ENCODE assay signal across 15 cellular contexts in the genomic region with DNA sequence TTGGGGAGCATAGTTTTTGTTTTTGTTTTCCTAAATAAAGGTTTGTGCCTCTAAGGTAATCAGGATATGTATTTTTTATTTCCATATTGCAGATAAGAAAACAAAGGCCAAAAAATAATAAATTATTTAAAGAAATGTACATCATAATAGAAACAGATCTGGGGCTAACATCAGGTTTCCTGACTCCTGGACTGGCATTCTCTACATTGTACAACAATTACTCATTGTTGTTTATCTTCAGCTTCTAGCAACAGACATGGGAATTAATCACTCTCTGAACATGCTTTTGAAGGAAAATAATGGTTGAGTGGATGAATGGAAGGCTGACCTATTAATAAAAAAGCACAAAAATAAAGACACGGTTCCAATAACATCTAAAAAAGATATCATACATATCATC.
DNase-seq lines count a peak whose midpoint lies in the region; ATAC-seq and TF ChIP-seq lines count a peak whose summit lies in the region.
"Had no signal": no experiment of that assay in that cellular context is flagged by ENCODE, and none has a peak within 500 bp of the region (broad histone marks: within the 10 kb centered on the region; RNA-seq: fewer than 3 reads in every experiment).

No MANE protein-coding gene starts in this region.

- TF ChIP-seq CTCF in fibroblast of the aortic adventitia (IDR thresholded peaks at IDR 0.05; ENCODE audit: insufficient read depth, low read length) (no peak), testis (IDR thresholded peaks at IDR 0.05) (no peak)

- DNase-seq in H4 (ENCODE audit: low spot score) (peak; percentile 27), adipocyte (ENCODE audit: low read depth) (peak; percentile 69), fibroblast of the aortic adventitia (ENCODE audit: low read depth) (peak; percentile 72), renal cortical epithelial cell (ENCODE audit: low read depth) (peak; percentile 96), testis (no peak), midbrain (lab: John Stamatoyannopoulos, UW) (no peak)
- DNase-seq: CD4-positive, CD25-positive, alpha-beta regulatory T cell; cortex of kidney; GF-D8; glutamatergic neuron; left cardiac atrium; natural killer cell had no signal

- no peaks in the 10 kb centered on the region for H3K36me3 ChIP-seq in adipocyte (ENCODE audit: control insufficient read depth, insufficient read depth, low read length, severe bottlenecking)
- H3K36me3 ChIP-seq in testis (ENCODE audit: low read depth, missing control alignments): no peaks in the 10 kb centered on the region
- H3K36me3 ChIP-seq: right atrium auricular region had no signal

- TF ChIP-seq POLR2A in testis (IDR thresholded peaks at IDR 0.05): no peak

- peak overlapping the region; percentile 63 for H3K9ac ChIP-seq in adipocyte (ENCODE audit: low read length)

- WGBS in testis, 2 donors: 50 to 74% methylated on average over 1 of the region's 1 CpG

- H3K4me3 ChIP-seq in adipocyte (ENCODE audit: low read length) (no peak overlapping the region), fibroblast of the aortic adventitia (ENCODE audit: low read depth, low read length) (no peak overlapping the region), testis (no peak overlapping the region)
- H3K4me3 ChIP-seq: right atrium auricular region had no signal

- H3K27ac ChIP-seq in testis: no peak overlapping the region
- H3K27ac ChIP-seq: right atrium auricular region had no signal

- ATAC-seq in GM18520 (IDR thresholded peaks at IDR 0.05; ENCODE audit: unreplicated experiment) (no peak), GM18870 (IDR thresholded peaks at IDR 0.05; ENCODE audit: unreplicated experiment) (no peak)
- ATAC-seq: natural killer cell had no signal

- H3K9me3 ChIP-seq in adipocyte (ENCODE audit: control insufficient read depth, low read length): no peaks in the 10 kb centered on the region
- H3K9me3 ChIP-seq in testis: no peaks in the 10 kb centered on the region
- H3K9me3 ChIP-seq: right atrium auricular region had no signal

- peaks cover 4% of the 10 kb centered on the region for H3K4me1 ChIP-seq in adipocyte (ENCODE audit: control insufficient read depth, insufficient read depth, low read length)
- H3K4me1 ChIP-seq in testis: no peaks in the 10 kb centered on the region
- H3K4me1 ChIP-seq: right atrium auricular region had no signal

- intact Hi-C loops in testis (cut with DNase I; ENCODE audit: low total_unique reads): no loop called here

- H3K27me3 ChIP-seq in adipocyte (replicated peaks; ENCODE audit: control insufficient read depth, insufficient read depth, low read length) (no peaks in the 10 kb centered on the region), testis (no peaks in the 10 kb centered on the region)
- H3K27me3 ChIP-seq: right atrium auricular region had no signal

Comparison
In these comparisons a context has a peak if more than half of its experiments do, and no peak if none do; other contexts are left out.
1. DNase-seq: peak in H4 (single experiment), adipocyte (single experiment), fibroblast of the aortic adventitia (single experiment) and renal cortical epithelial cell (single experiment); none in testis (single experiment) and midbrain (single experiment).